8 cellular contexts compared by ENCODE assay signal in genomic region chr6:10414766-10415592, GRCh38. TPM values are rescaled to one million over a fixed set of nuclear protein-coding genes. Genes with fewer than 3 reads are reported as not detected.
DNase-seq lines count a peak whose midpoint lies in the region; ATAC-seq lines count a peak whose summit lies in the region.

Gene TFAP2A (minus strand): TSS chr6:10415074. CDS start chr6:10414991, 83 bp downstream.

- H3K14ac ChIP-seq in trophoblast cell (ENCODE audit: low read length), result peak within 1 kb of the TSS; percentile 98

- peak within 1 kb of the TSS; percentile 99 for H3K4ac ChIP-seq in trophoblast cell (ENCODE audit: low read depth, low read length)

- H2BK5ac ChIP-seq in trophoblast cell (ENCODE audit: low read depth, low read length, poor library complexity), result peak within 1 kb of the TSS; percentile 99

- no CpG with 5 or more reads among the region's 56 CpGs for WGBS in trophoblast cell (ENCODE audit: extremely low coverage, insufficient coverage, insufficient read length)

- H4K91ac ChIP-seq in trophoblast cell (ENCODE audit: low read depth, low read length), result peak within 1 kb of the TSS; percentile 75

- H3K36me3 ChIP-seq in trophoblast cell (ENCODE audit: control insufficient read depth in 1 of 2, insufficient read depth in 2 of 2, low read length in 2 of 2), result peaks cover 9 to 13% of the 10 kb centered on the region in 2 experiments

- H3K23ac ChIP-seq in trophoblast cell (ENCODE audit: low read length), result peak within 1 kb of the TSS; percentile 55

- intact Hi-C loops in sciatic nerve (cut with DNase I), result loop anchor here (10.0 kb wide), 1 partner anchor 380 kb away; no protein-coding TSS in a partner anchor

- peak within 1 kb of the TSS; percentile 89 for H3K18ac ChIP-seq in trophoblast cell (ENCODE audit: low read length)

- H2AFZ ChIP-seq in trophoblast cell (ENCODE audit: insufficient read depth, low read length, poor library complexity), result peak within 1 kb of the TSS; percentile 70

- H2AK5ac ChIP-seq in trophoblast cell (ENCODE audit: low read length), result peak within 1 kb of the TSS; percentile 44

- H3K4me1 ChIP-seq in trophoblast cell (ENCODE audit: control insufficient read depth in 1 of 2, insufficient read depth in 2 of 2, low read length in 2 of 2), result peaks cover 5 to 17% of the 10 kb centered on the region in 2 experiments

- H3K79me2 ChIP-seq in trophoblast cell (ENCODE audit: control insufficient read depth, insufficient read depth, low read length, poor library complexity), result peaks cover 75% of the 10 kb centered on the region

- H4K8ac ChIP-seq in trophoblast cell (ENCODE audit: low read depth, low read length), result peak within 1 kb of the TSS; percentile 76

- no peak within 1 kb of the TSS for H2BK12ac ChIP-seq in trophoblast cell (ENCODE audit: low read length)

- ATAC-seq in HG02870 (IDR thresholded peaks at IDR 0.05; ENCODE audit: unreplicated experiment) (no peak), sciatic nerve (no peak)

- peak within 1 kb of the TSS; percentile 94 for H3K4me2 ChIP-seq in trophoblast cell (ENCODE audit: low read length)

- H3K9ac ChIP-seq in trophoblast cell (ENCODE audit: low read length), result peak within 1 kb of the TSS; percentile 94

- H3K4me3 ChIP-seq in trophoblast cell (ENCODE audit: low read depth, low read length), result peak within 1 kb of the TSS; percentile 89

- no peaks in the 10 kb centered on the region for H3K9me3 ChIP-seq in trophoblast cell (ENCODE audit: insufficient read depth, low read depth, low read length)

- peaks cover 83% of the 10 kb centered on the region for H3K79me1 ChIP-seq in trophoblast cell (ENCODE audit: low read length)

- DNase-seq in EH (ENCODE audit: low read depth) (peak; percentile 92), NCI-H526 treated with DMSO at 0.1 percent for 48 hours (lab: John Stamatoyannopoulos, UW) (peak; percentile 43), ecto neural progenitor cell (ENCODE audit: low spot score) (peak; percentile 74), trophoblast cell (peak; percentile 83 to 90), NCI-H446 treated with DMSO at 0.1 percent for 48 hours (lab: John Stamatoyannopoulos, UW) (no peak), sciatic nerve (ENCODE audit: low spot score) (no peak)
- no peak for DNase-seq in NK-92 treated with Interleukin-12 subunit alpha and Interleukin-12 subunit beta, amount 100 ng/mL, for 24 hours (lab: John Stamatoyannopoulos, UW)

- H2BK120ac ChIP-seq in trophoblast cell (ENCODE audit: insufficient read depth, low read length, poor library complexity), result peak within 1 kb of the TSS; percentile 61

- H3K27ac ChIP-seq in trophoblast cell (ENCODE audit: low read depth, low read length), result peak within 1 kb of the TSS; percentile 97

- H4K12ac ChIP-seq in trophoblast cell (ENCODE audit: low read depth, low read length), result peak within 1 kb of the TSS; percentile 45

- no peaks in the 10 kb centered on the region for H3K27me3 ChIP-seq in trophoblast cell (ENCODE audit: insufficient read depth, low read length)

RNA-seq across cellular contexts. Expression of gene TFAP2A, which starts in this region (rescaled TPM):
- 329 and 338 TPM in 2 replicates for polyA plus RNA-seq in trophoblast cell (2013)
- 1.6 TPM for total RNA-seq in sciatic nerve

Comparison
In these comparisons a context has a peak if more than half of its experiments do, and no peak if none do; other contexts are left out.
1. DNase-seq: peak in EH (single experiment), NCI-H526 treated with DMSO at 0.1 percent for 48 hours (single experiment), ecto neural progenitor cell (single experiment) and trophoblast cell (2 of 2); none in NCI-H446 treated with DMSO at 0.1 percent for 48 hours (single experiment), sciatic nerve (single experiment) and NK-92 treated with Interleukin-12 subunit alpha and Interleukin-12 subunit beta, amount 100 ng/mL, for 24 hours (single experiment).